21 cellular contexts compared by ENCODE assay signal in genomic region chr12:107558816-107559382, GRCh38.
A peak's percentile ranks its signal among the peaks of the same experiment; 100 is the strongest.
DNase-seq lines count a peak whose midpoint lies in the region; ATAC-seq, FAIRE-seq and TF ChIP-seq lines count a peak whose summit lies in the region.
"Had no signal": no experiment of that assay in that cellular context is flagged by ENCODE, and none has a peak within 500 bp of the region (broad histone marks: within the 10 kb centered on the region; RNA-seq: fewer than 3 reads in every experiment).

No MANE protein-coding gene starts in this region.

- TF ChIP-seq POLR2A in breast epithelium (IDR thresholded peaks at IDR 0.05), result no peak

- H3K9me3 Mint-ChIP-seq in H9, result peaks cover 2 to 3% of the 10 kb centered on the region in 2 experiments; a peak in 3 of 5 replicates
- no peaks in the 10 kb centered on the region for H3K9me3 Mint-ChIP-seq in activated T-cell treated with anti-CD3 and anti-CD28 coated beads, Interleukin-2, amount 50 U/mL, for 72 hours
- H3K9me3 Mint-ChIP-seq: CD4-positive, alpha-beta T cell had no signal

- no peak overlapping the region for H3K4me3 ChIP-seq in breast epithelium
- no peak overlapping the region for H3K4me3 ChIP-seq in mammary epithelial cell (replicated peaks in 1 of 3; ENCODE audit: insufficient read depth in 1 of 3, low read depth in 2 of 3, low read length in 3 of 3)
- H3K4me3 ChIP-seq in bronchial epithelial cell (ENCODE audit: low read depth, low read length), result no peak overlapping the region
- H3K4me3 ChIP-seq in neuronal stem cell (ENCODE audit: low read length in 2 of 2), result no peak overlapping the region
- H3K4me3 ChIP-seq: K562, MG63 had no signal

- no peaks in the 10 kb centered on the region for H3K23me2 ChIP-seq in H9 (ENCODE audit: insufficient read length, low read depth, low read length, poor library complexity, severe bottlenecking)

- ATAC-seq in HG03139 (IDR thresholded peaks at IDR 0.05; ENCODE audit: unreplicated experiment) (no peak), HG03025 (IDR thresholded peaks at IDR 0.05; ENCODE audit: low FRiP score, unreplicated experiment) (no peak)
- no peak for ATAC-seq in activated T-cell treated with anti-CD3 and anti-CD28 coated beads, Interleukin-2, amount 50 U/mL, for 72 hours (replicated peaks in 1 of 2)
- ATAC-seq: K562 had no signal

- peaks cover 11 to 12% of the 10 kb centered on the region in 2 experiments for H3K4me1 Mint-ChIP-seq in H9
- H3K4me1 Mint-ChIP-seq in activated T-cell treated with anti-CD3 and anti-CD28 coated beads, Interleukin-2, amount 50 U/mL, for 72 hours (ENCODE audit: low read depth), result no peaks in the 10 kb centered on the region
- H3K4me1 Mint-ChIP-seq: B cell had no signal

- H3K14ac ChIP-seq in H9 (ENCODE audit: insufficient read depth, low read length), result no peak overlapping the region
- H3K14ac ChIP-seq in neuronal stem cell (ENCODE audit: low read length), result no peak overlapping the region

- TF ChIP-seq CTCF in breast epithelium (IDR thresholded peaks at IDR 0.05), result no peak
- no peak for TF ChIP-seq CTCF in mammary epithelial cell (conservative IDR thresholded peaks at IDR 0.05 in 1 of 2, IDR thresholded peaks at IDR 0.05 in 1 of 2; ENCODE audit: extremely low read depth in 1 of 2, insufficient read depth in 1 of 2, low read depth in 1 of 2, low read length in 2 of 2)
- TF ChIP-seq CTCF in H9 (conservative IDR thresholded peaks at IDR 0.05), result no peak
- no peak for TF ChIP-seq CTCF in bronchial epithelial cell (IDR thresholded peaks at IDR 0.05; ENCODE audit: insufficient read depth, low read length, severe bottlenecking)

- H3K56ac ChIP-seq in H9 (ENCODE audit: insufficient read length, low read depth, low read length), result no peak overlapping the region

- CTCF ChIA-PET in mammary epithelial cell (lab: Charles Lee; ENCODE audit: low non-redundant PET), result no interaction called here

- H3K27me3 ChIP-seq in breast epithelium, result no peaks in the 10 kb centered on the region
- no peaks in the 10 kb centered on the region for H3K27me3 ChIP-seq in mammary epithelial cell (ENCODE audit: insufficient read depth, low read length)
- H3K27me3 ChIP-seq in H9 (ENCODE audit: insufficient read depth, low read length), result no peaks in the 10 kb centered on the region
- H3K27me3 ChIP-seq in bronchial epithelial cell (ENCODE audit: control insufficient read depth, insufficient read depth, low read length), result no peaks in the 10 kb centered on the region
- H3K27me3 ChIP-seq in neuronal stem cell (ENCODE audit: control insufficient read depth in 3 of 3, insufficient read depth in 3 of 3, low read depth in 1 of 3, low read length in 3 of 3), result no peaks in the 10 kb centered on the region
- H3K27me3 ChIP-seq: MG63 had no signal

- H3T11ph ChIP-seq in H9 (ENCODE audit: low read length), result no peak overlapping the region

- H3K27me3 Mint-ChIP-seq in H9 (ENCODE audit: low read depth), result no peaks in the 10 kb centered on the region
- no peaks in the 10 kb centered on the region for H3K27me3 Mint-ChIP-seq in activated T-cell treated with anti-CD3 and anti-CD28 coated beads, Interleukin-2, amount 50 U/mL, for 72 hours (ENCODE audit: low read depth)
- H3K27me3 Mint-ChIP-seq: CD4-positive, alpha-beta T cell had no signal

- H3K4me2 ChIP-seq in mammary epithelial cell (ENCODE audit: insufficient read depth, low read depth, low read length) (no peak overlapping the region), H9 (ENCODE audit: insufficient read depth, insufficient read length, low read length) (no peak overlapping the region), neuronal stem cell (ENCODE audit: insufficient read depth, low read length, poor library complexity, severe bottlenecking) (no peak overlapping the region)

- FAIRE-seq in bronchial epithelial cell (lab: Jason Lieb, UNC), result peak; percentile 7
- FAIRE-seq: A204.1, GM12892, K562 had no signal

- H2BK12ac ChIP-seq in H9 (ENCODE audit: insufficient read length, low read depth, low read length), result no peak overlapping the region
- H2BK12ac ChIP-seq in neuronal stem cell (ENCODE audit: low read length), result no peak overlapping the region

- no peak overlapping the region for H2AK5ac ChIP-seq in H9 (ENCODE audit: insufficient read length, low read length)
- H2AK5ac ChIP-seq in neuronal stem cell (ENCODE audit: low read depth, low read length), result no peak overlapping the region

- H3K4me1 ChIP-seq in breast epithelium, result no peaks in the 10 kb centered on the region
- peaks cover 19% of the 10 kb centered on the region for H3K4me1 ChIP-seq in mammary epithelial cell (ENCODE audit: insufficient read depth, low read length)
- H3K4me1 ChIP-seq in H9 (ENCODE audit: insufficient read depth, low read length), result peaks cover 7% of the 10 kb centered on the region
- peaks cover 4 to 8% of the 10 kb centered on the region in 2 donors for H3K4me1 ChIP-seq in neuronal stem cell (ENCODE audit: control insufficient read depth in 2 of 2, insufficient read depth in 1 of 2, low read depth in 1 of 2, low read length in 2 of 2)
- H3K4me1 ChIP-seq: Caco-2 had no signal

- H3K18ac ChIP-seq in H9 (ENCODE audit: insufficient read length, low read depth, low read length) (no peak overlapping the region), neuronal stem cell (ENCODE audit: low read length) (peak overlapping the region; percentile 41)

- no peak overlapping the region for H2BK120ac ChIP-seq in H9 (ENCODE audit: low read depth, low read length, poor library complexity, severe bottlenecking)
- no peak overlapping the region for H2BK120ac ChIP-seq in neuronal stem cell (ENCODE audit: low read depth, low read length)

- no peak for DNase-seq in breast epithelium (ENCODE audit: low spot score in 2 of 2)
- no peak for DNase-seq in mammary epithelial cell
- DNase-seq in H9, result peak; percentile 24
- no peak for DNase-seq in bronchial epithelial cell (ENCODE audit: low read depth)
- DNase-seq in neuronal stem cell (ENCODE audit: low spot score), result no peak
- DNase-seq in activated T-cell treated with anti-CD3 and anti-CD28 coated beads, Interleukin-2, amount 50 U/mL, for 72 hours, result no peak
- DNase-seq: Caco-2; CD4-positive, alpha-beta T cell; DMS 273 treated with DMSO at 0.1 percent for 48 hours; GOT3; MG63; NCI-H1048; NCI-H146; NCI-H446; NK-92 treated with Interleukin-12 subunit alpha and Interleukin-12 subunit beta, amount 100 ng/mL, for 24 hours had no signal

- no peak overlapping the region for H3K4ac ChIP-seq in H9 (ENCODE audit: low read depth, low read length)
- no peak overlapping the region for H3K4ac ChIP-seq in neuronal stem cell (ENCODE audit: low read length)

- H2BK15ac ChIP-seq in H9 (ENCODE audit: low read depth, low read length), result no peak overlapping the region
- no peak overlapping the region for H2BK15ac ChIP-seq in neuronal stem cell (ENCODE audit: low read length)

- H3K79me1 ChIP-seq in H9 (ENCODE audit: insufficient read depth, low read depth, low read length, poor library complexity, severe bottlenecking) (no peaks in the 10 kb centered on the region), neuronal stem cell (ENCODE audit: low read depth, low read length) (no peaks in the 10 kb centered on the region)

- H4K5ac ChIP-seq in H9 (ENCODE audit: insufficient read length, low read depth, low read length), result no peak overlapping the region

- intact Hi-C loops in breast epithelium (cut with DNase I; ENCODE audit: low total_unique reads) (no loop called here), mammary epithelial cell (cut with micrococcal nuclease) (no loop called here)

- dilution Hi-C loops in mammary epithelial cell (cut with HindIII; ENCODE audit: low sequenced_read_pairs), result no loop called here

- H3K23ac ChIP-seq in H9 (ENCODE audit: insufficient read length, low read depth, low read length) (no peak overlapping the region), neuronal stem cell (ENCODE audit: low read depth, low read length, poor library complexity) (no peak overlapping the region)

- H3K79me2 ChIP-seq in mammary epithelial cell (ENCODE audit: insufficient read depth, low read length) (no peaks in the 10 kb centered on the region), H9 (ENCODE audit: insufficient read depth, low read length) (no peaks in the 10 kb centered on the region)

- H2BK20ac ChIP-seq in H9 (ENCODE audit: low read depth, low read length, poor library complexity, severe bottlenecking), result no peak overlapping the region

- H4K8ac ChIP-seq in H9 (replicated peaks; ENCODE audit: insufficient read length, low read depth, low read length), result no peak overlapping the region
- H4K8ac ChIP-seq in neuronal stem cell (ENCODE audit: low read depth, low read length), result no peak overlapping the region

- peak overlapping the region; percentile 14 to 25 for H3K27ac ChIP-seq in breast epithelium
- no peak overlapping the region for H3K27ac ChIP-seq in mammary epithelial cell (ENCODE audit: insufficient read depth, low read depth, low read length)
- H3K27ac ChIP-seq in H9 (ENCODE audit: insufficient read length, low read depth, low read length), result no peak overlapping the region
- H3K27ac ChIP-seq in neuronal stem cell (replicated peaks; ENCODE audit: low read length), result no peak overlapping the region

- H3K9me3 ChIP-seq in breast epithelium, result no peaks in the 10 kb centered on the region
- H3K9me3 ChIP-seq in mammary epithelial cell (replicated peaks; ENCODE audit: insufficient read depth, low read length), result no peaks in the 10 kb centered on the region
- no peaks in the 10 kb centered on the region for H3K9me3 ChIP-seq in H9 (ENCODE audit: control insufficient read depth, low read depth, low read length)
- no peaks in the 10 kb centered on the region for H3K9me3 ChIP-seq in neuronal stem cell (replicated peaks in 1 of 2; ENCODE audit: control insufficient read depth in 2 of 2, insufficient read depth in 1 of 2, low read depth in 1 of 2, low read length in 2 of 2)
- H3K9me3 ChIP-seq: Caco-2, MG63 had no signal

- H4K91ac ChIP-seq in H9 (ENCODE audit: insufficient read length, low read depth, low read length), result no peak overlapping the region
- no peak overlapping the region for H4K91ac ChIP-seq in neuronal stem cell (ENCODE audit: low read depth, low read length, poor library complexity)

- no peak overlapping the region for H2BK5ac ChIP-seq in H9 (ENCODE audit: insufficient read length, low read length)
- no peak overlapping the region for H2BK5ac ChIP-seq in neuronal stem cell (ENCODE audit: low read length)

- WGBS in mammary epithelial cell (ENCODE audit: low coverage, missing lambda C conversion rate), result 63% methylated on average over 5 of the region's 5 CpGs
- WGBS in H9 (ENCODE audit: extremely low coverage, insufficient read length, low lambda C conversion rate), result no CpG with 5 or more reads among the region's 5 CpGs
- no CpG with 5 or more reads among the region's 5 CpGs for WGBS in neuronal stem cell (ENCODE audit: extremely low coverage in 2 of 2, insufficient read length in 2 of 2, insufficient replicate concordance in 1 of 2), 2 donors

- H3K36me3 ChIP-seq in breast epithelium, result no peaks in the 10 kb centered on the region
- no peaks in the 10 kb centered on the region for H3K36me3 ChIP-seq in mammary epithelial cell (ENCODE audit: insufficient read depth, low read length)
- no peaks in the 10 kb centered on the region for H3K36me3 ChIP-seq in bronchial epithelial cell (ENCODE audit: control insufficient read depth, insufficient read depth, low read length)
- no peaks in the 10 kb centered on the region for H3K36me3 ChIP-seq in neuronal stem cell (replicated peaks in 1 of 2; ENCODE audit: control insufficient read depth in 2 of 2, insufficient read depth in 2 of 2, low read length in 2 of 2)
- H3K36me3 ChIP-seq: MG63 had no signal

- no TSS peak for BruUV-seq in mammary epithelial cell (replicated peaks; lab: Mats Ljungman, UMichigan)

- no peak overlapping the region for H3K27ac Mint-ChIP-seq in H9
- no peak overlapping the region for H3K27ac Mint-ChIP-seq in activated T-cell treated with anti-CD3 and anti-CD28 coated beads, Interleukin-2, amount 50 U/mL, for 72 hours
- H3K27ac Mint-ChIP-seq: B cell; CD4-positive, alpha-beta T cell had no signal

- H3K9ac ChIP-seq in mammary epithelial cell (ENCODE audit: insufficient read depth, low read length) (no peak overlapping the region), H9 (ENCODE audit: extremely low read depth, insufficient read length, low read length) (no peak overlapping the region), neuronal stem cell (ENCODE audit: low read depth, low read length, poor library complexity) (no peak overlapping the region)

- peaks cover 0 to 3% (median 0%) of the 10 kb centered on the region in 3 experiments; a peak in 1 of 7 replicates for H3K36me3 Mint-ChIP-seq in H9 (ENCODE audit: insufficient read depth in 1 of 3, low read depth in 3 of 3)
- no peaks in the 10 kb centered on the region for H3K36me3 Mint-ChIP-seq in activated T-cell treated with anti-CD3 and anti-CD28 coated beads, Interleukin-2, amount 50 U/mL, for 72 hours (ENCODE audit: insufficient read depth in 2 of 2)

- in situ Hi-C loops in mammary epithelial cell (cut with MboI; ENCODE audit: low sequenced_read_pairs in 2 of 2), result no loop called here

- H3K4me3 Mint-ChIP-seq in H9, result no peak overlapping the region
- H3K4me3 Mint-ChIP-seq in activated T-cell treated with anti-CD3 and anti-CD28 coated beads, Interleukin-2, amount 50 U/mL, for 72 hours, result no peak overlapping the region
- H3K4me3 Mint-ChIP-seq: B cell; CD4-positive, alpha-beta T cell had no signal

- H2AFZ ChIP-seq in mammary epithelial cell (ENCODE audit: low read depth, low read length), result no peak overlapping the region
- no peak overlapping the region for H2AFZ ChIP-seq in H9 (ENCODE audit: low read length)
- no peak overlapping the region for H2AFZ ChIP-seq in neuronal stem cell (ENCODE audit: low read length)

- no peaks in the 10 kb centered on the region for H4K20me1 ChIP-seq in mammary epithelial cell (ENCODE audit: insufficient read depth, low read length)
- H4K20me1 ChIP-seq in H9 (ENCODE audit: control insufficient read depth, insufficient read depth, insufficient read length), result no peaks in the 10 kb centered on the region

Comparison
In these comparisons a context has a peak if more than half of its experiments do, and no peak if none do; other contexts are left out.
1. H3K27ac ChIP-seq: peak in breast epithelium (2 of 2); none in mammary epithelial cell (single experiment), H9 (single experiment) and neuronal stem cell (single experiment).